In genomic region chr3:96863129-96863740, GRCh38 we compare ENCODE assay signal across 8 cellular contexts. TPM values are rescaled to one million over a fixed set of nuclear protein-coding genes. Genes with fewer than 3 reads are reported as not detected.
A peak's percentile ranks its signal among the peaks of the same experiment; 100 is the strongest.
DNase-seq lines count a peak whose midpoint lies in the region; ATAC-seq and TF ChIP-seq lines count a peak whose summit lies in the region.

No MANE protein-coding gene starts in this region.

- H3K36me3 Mint-ChIP-seq in endothelial cell (ENCODE audit: low read depth, unreplicated experiment) = no peaks in the 10 kb centered on the region

- H3K4me1 Mint-ChIP-seq in endothelial cell (ENCODE audit: unreplicated experiment) = no peaks in the 10 kb centered on the region

- no peak overlapping the region for H3K27ac Mint-ChIP-seq in endothelial cell (ENCODE audit: unreplicated experiment)

- DNase-seq in AG10803 (ENCODE audit: low read depth) = peak; percentile 21
- peak; percentile 41 for DNase-seq in Jurkat, Clone E6-1 (ENCODE audit: low read depth, low spot score)
- peak; percentile 62 for DNase-seq in OCI-M1 (lab: John Stamatoyannopoulos, UW)
- peak; percentile 41 for DNase-seq in endothelial cell (ENCODE audit: low spot score)
- peak; percentile 35 for DNase-seq in pons (ENCODE audit: low spot score)

- no peaks in the 10 kb centered on the region for H3K9me3 Mint-ChIP-seq in endothelial cell (ENCODE audit: unreplicated experiment)

- no peaks in the 10 kb centered on the region for H3K27me3 Mint-ChIP-seq in endothelial cell (ENCODE audit: unreplicated experiment)

- H3K4me3 Mint-ChIP-seq in endothelial cell (ENCODE audit: unreplicated experiment) = no peak overlapping the region

- no peak overlapping the region for H3K4me3 ChIP-seq in AG10803 (ENCODE audit: low read length)
- no peak overlapping the region for H3K4me3 ChIP-seq in Jurkat, Clone E6-1 (ENCODE audit: low read length)

- ATAC-seq in GM18858 (IDR thresholded peaks at IDR 0.05; ENCODE audit: unreplicated experiment) = peak; percentile 62
- no peak for ATAC-seq in HG02623 (IDR thresholded peaks at IDR 0.05; ENCODE audit: unreplicated experiment)
- ATAC-seq in HG02970 (IDR thresholded peaks at IDR 0.05; ENCODE audit: low FRiP score, unreplicated experiment) = no peak

- TF ChIP-seq CTCF in AG10803 (conservative IDR thresholded peaks at IDR 0.05; ENCODE audit: low read length) (peak; percentile 67), endothelial cell (IDR thresholded peaks at IDR 0.05; ENCODE audit: unreplicated experiment) (peak; percentile 73)

RNA-seq across cellular contexts. Expression of gene EPHA6, which starts 48.8 kb away (rescaled TPM):
- polyA plus RNA-seq in Jurkat, Clone E6-1 (2012; ENCODE audit: insufficient read depth, insufficient read length) = not detected
- 21.8 TPM for total RNA-seq in endothelial cell (ENCODE audit: unreplicated experiment)
